In genomic region chr10:60572511-60573194, GRCh38 we compare ENCODE assay signal across 8 cellular contexts.
DNase-seq lines count a peak whose midpoint lies in the region; ATAC-seq and TF ChIP-seq lines count a peak whose summit lies in the region.

No MANE protein-coding gene starts in this region.

- WGBS in suprapubic skin: 8% methylated on average over 12 of the region's 12 CpGs

- TF ChIP-seq EP300 in suprapubic skin (IDR thresholded peaks at IDR 0.05): no peak

- H3K4me1 Mint-ChIP-seq in activated CD8-positive, alpha-beta T cell treated with anti-CD3 and anti-CD28 coated beads, Interleukin-2, amount 10 ng/mL, durations not matched to agents 7 days and 5 days (ENCODE audit: low read depth): peaks cover 40% of the 10 kb centered on the region
- peaks cover 10 to 20% (median 16%) of the 10 kb centered on the region in 3 donors for H3K4me1 Mint-ChIP-seq in naive B cell

- H3K27ac ChIP-seq in fibroblast of lung (ENCODE audit: insufficient read depth, low read length) (no peak overlapping the region), suprapubic skin (no peak overlapping the region)

- TF ChIP-seq CTCF in fibroblast of lung (conservative IDR thresholded peaks at IDR 0.05 in 1 of 2, IDR thresholded peaks at IDR 0.05 in 1 of 2; ENCODE audit: low read depth in 1 of 2, low read length in 2 of 2) (no peak), suprapubic skin (IDR thresholded peaks at IDR 0.05) (no peak)

- H3K27me3 ChIP-seq in fibroblast of lung (ENCODE audit: control insufficient read depth, insufficient read depth, low read length) (no peaks in the 10 kb centered on the region), suprapubic skin (no peaks in the 10 kb centered on the region)

- POLR2A ChIA-PET in activated CD8-positive, alpha-beta T cell treated with anti-CD3 and anti-CD28 coated beads, Interleukin-2, amount 10 ng/mL, durations not matched to agents 7 days and 5 days (lab: Charles Lee): interaction anchor here (1.0 to 1.1 kb wide), 2 partner anchors 205 to 206 kb away, joined by 4 read pairs; partner anchors contain the start of gene CDK1

- TF ChIP-seq POLR2A in suprapubic skin (IDR thresholded peaks at IDR 0.05): no peak

- peak overlapping the region; percentile 89 for H3K27ac Mint-ChIP-seq in activated CD8-positive, alpha-beta T cell treated with anti-CD3 and anti-CD28 coated beads, Interleukin-2, amount 10 ng/mL, durations not matched to agents 7 days and 5 days
- peak overlapping the region in 1 of 6 donors; percentile 38 for H3K27ac Mint-ChIP-seq in naive B cell

- H3K4me3 ChIP-seq in fibroblast of lung (replicated peaks in 1 of 4; ENCODE audit: control extremely low read depth in 1 of 4, insufficient read depth in 1 of 4, low read depth in 3 of 4, low read length in 4 of 4) (peak overlapping the region; percentile 14 to 75 (median 54)), suprapubic skin (peak overlapping the region; percentile 35)

- peak overlapping the region; percentile 89 for H3K4me2 ChIP-seq in fibroblast of lung (ENCODE audit: extremely low read depth, insufficient read depth, low read length)

- CTCF ChIA-PET in activated CD8-positive, alpha-beta T cell treated with anti-CD3 and anti-CD28 coated beads, Interleukin-2, amount 10 ng/mL, durations not matched to agents 7 days and 5 days (lab: Charles Lee): interaction anchor here (0.7 kb wide), 1 partner anchor 395 kb away, joined by 3 read pairs; no protein-coding TSS in a partner anchor

- peaks cover 2% of the 10 kb centered on the region for H3K36me3 Mint-ChIP-seq in activated CD8-positive, alpha-beta T cell treated with anti-CD3 and anti-CD28 coated beads, Interleukin-2, amount 10 ng/mL, durations not matched to agents 7 days and 5 days (ENCODE audit: low read depth)
- H3K36me3 Mint-ChIP-seq in naive B cell: peaks cover 5 to 7% of the 10 kb centered on the region in 2 donors

- DNase-seq in EH (ENCODE audit: low read depth) (peak; percentile 31), LHCN-M2 (ENCODE audit: low read depth) (peak; percentile 62), fibroblast of lung (ENCODE audit: low read depth in 2 of 2) (peak; percentile 63 to 85), naive B cell (no peak), suprapubic skin (ENCODE audit: low spot score in 2 of 2) (no peak)
- peak; percentile 31 for DNase-seq in activated CD8-positive, alpha-beta T cell treated with anti-CD3 and anti-CD28 coated beads, Interleukin-2, amount 10 ng/mL, durations not matched to agents 7 days and 5 days

- peak overlapping the region; percentile 54 for H2AFZ ChIP-seq in fibroblast of lung (ENCODE audit: low read length)

- peaks cover 7% of the 10 kb centered on the region for H3K27me3 Mint-ChIP-seq in activated CD8-positive, alpha-beta T cell treated with anti-CD3 and anti-CD28 coated beads, Interleukin-2, amount 10 ng/mL, durations not matched to agents 7 days and 5 days (ENCODE audit: low read depth)
- H3K27me3 Mint-ChIP-seq in naive B cell: peaks cover 13 to 25% (median 14%) of the 10 kb centered on the region in 3 donors

- no peaks in the 10 kb centered on the region for H3K36me3 ChIP-seq in fibroblast of lung (ENCODE audit: control insufficient read depth, insufficient read depth, low read length)
- no peaks in the 10 kb centered on the region for H3K36me3 ChIP-seq in suprapubic skin

- no peak overlapping the region for H3K9ac ChIP-seq in fibroblast of lung (ENCODE audit: insufficient read depth, low read length)

- no peaks in the 10 kb centered on the region for H3K9me3 ChIP-seq in fibroblast of lung (ENCODE audit: control insufficient read depth, insufficient read depth, low read depth, low read length)
- H3K9me3 ChIP-seq in suprapubic skin: no peaks in the 10 kb centered on the region

- H3K4me3 Mint-ChIP-seq in activated CD8-positive, alpha-beta T cell treated with anti-CD3 and anti-CD28 coated beads, Interleukin-2, amount 10 ng/mL, durations not matched to agents 7 days and 5 days: peak overlapping the region; percentile 85
- H3K4me3 Mint-ChIP-seq in naive B cell: peak overlapping the region in 7 of 8 donors; percentile 53 to 89 (median 78)

- no peaks in the 10 kb centered on the region for H3K79me2 ChIP-seq in fibroblast of lung (ENCODE audit: control insufficient read depth, insufficient read depth, low read length)

- H4K20me1 ChIP-seq in fibroblast of lung (ENCODE audit: control insufficient read depth, extremely low read depth, insufficient read depth, low read length): no peaks in the 10 kb centered on the region

- peak; percentile 66 for ATAC-seq in activated CD8-positive, alpha-beta T cell treated with anti-CD3 and anti-CD28 coated beads, Interleukin-2, amount 10 ng/mL, durations not matched to agents 7 days and 5 days
- peak; percentile 56 to 59 for ATAC-seq in naive B cell (ENCODE audit: low read depth in 2 of 2)
- no peak for ATAC-seq in GM21786 (IDR thresholded peaks at IDR 0.05; ENCODE audit: unreplicated experiment)
- ATAC-seq in HG03565 (IDR thresholded peaks at IDR 0.05; ENCODE audit: unreplicated experiment): no peak

- H3K9me3 Mint-ChIP-seq in activated CD8-positive, alpha-beta T cell treated with anti-CD3 and anti-CD28 coated beads, Interleukin-2, amount 10 ng/mL, durations not matched to agents 7 days and 5 days (ENCODE audit: insufficient read depth): no peaks in the 10 kb centered on the region
- peaks cover 3 to 6% (median 5%) of the 10 kb centered on the region in 7 donors for H3K9me3 Mint-ChIP-seq in naive B cell

- H3K4me1 ChIP-seq in fibroblast of lung (ENCODE audit: control insufficient read depth, extremely low read depth, insufficient read depth, low read length) (no peaks in the 10 kb centered on the region), suprapubic skin (peaks cover 12% of the 10 kb centered on the region)

Comparison
In these comparisons a context has a peak if more than half of its experiments do, and no peak if none do; other contexts are left out.
1. DNase-seq: peak in EH (single experiment), LHCN-M2 (single experiment), activated CD8-positive, alpha-beta T cell treated with anti-CD3 and anti-CD28 coated beads, Interleukin-2, amount 10 ng/mL, durations not matched to agents 7 days and 5 days (single experiment) and fibroblast of lung (2 of 2); none in naive B cell (single experiment) and suprapubic skin (0 of 2).
2. ATAC-seq: peak in activated CD8-positive, alpha-beta T cell treated with anti-CD3 and anti-CD28 coated beads, Interleukin-2, amount 10 ng/mL, durations not matched to agents 7 days and 5 days (single experiment) and naive B cell (2 of 2); none in GM21786 (single experiment) and HG03565 (single experiment).